Comparison of ENCODE assay signal across 19 cellular contexts in the genomic region with DNA sequence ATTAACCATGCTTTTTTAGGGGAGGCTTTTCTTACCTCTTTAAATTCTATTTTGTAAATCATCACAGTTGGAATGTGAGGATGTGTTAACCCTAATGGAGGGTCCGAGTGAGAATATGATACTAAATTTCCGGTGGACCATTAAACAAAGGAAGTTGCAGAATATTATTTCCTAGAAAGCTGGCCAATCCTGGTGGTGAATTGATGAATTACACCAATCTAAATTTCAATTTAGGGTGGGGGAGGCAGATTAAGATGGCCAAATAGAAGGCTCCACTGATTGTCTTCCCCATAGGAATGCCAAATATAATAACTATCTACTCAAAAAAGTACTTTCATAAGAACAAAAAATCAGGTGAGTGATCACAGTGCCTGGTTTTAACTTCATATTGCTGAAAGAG.
DNase-seq lines count a peak whose midpoint lies in the region; TF ChIP-seq lines count a peak whose summit lies in the region.
"Had no signal": no experiment of that assay in that cellular context is flagged by ENCODE, and none has a peak within 500 bp of the region (broad histone marks: within the 10 kb centered on the region; RNA-seq: fewer than 3 reads in every experiment).

No MANE protein-coding gene starts in this region.

- H3K36me3 Mint-ChIP-seq in glutamatergic neuron (ENCODE audit: unreplicated experiment) = no peaks in the 10 kb centered on the region
- no peaks in the 10 kb centered on the region for H3K36me3 Mint-ChIP-seq in type B pancreatic cell
- H3K36me3 Mint-ChIP-seq: CD4-positive, alpha-beta memory T cell had no signal

- no peaks in the 10 kb centered on the region for H3K4me1 ChIP-seq in KMS-11 (ENCODE audit: low read depth, poor library complexity, severe bottlenecking)
- H3K4me1 ChIP-seq: BLaER1 treated with 17β-estradiol and CSF1 and Interleukin-3, amounts not matched to agents 10 nM and 100 nM; Peyer's patch had no signal

- no peaks in the 10 kb centered on the region for H3K27me3 ChIP-seq in KMS-11 (ENCODE audit: insufficient read depth, low read depth)
- H3K27me3 ChIP-seq: MG63, Peyer's patch had no signal

- H3K27me3 Mint-ChIP-seq in glutamatergic neuron (ENCODE audit: unreplicated experiment) = no peaks in the 10 kb centered on the region
- no peaks in the 10 kb centered on the region for H3K27me3 Mint-ChIP-seq in type B pancreatic cell
- H3K27me3 Mint-ChIP-seq: CD4-positive, alpha-beta memory T cell had no signal

- no peaks in the 10 kb centered on the region for H3K79me2 ChIP-seq in KMS-11 (ENCODE audit: insufficient read depth, low read depth)

- H3K4me3 Mint-ChIP-seq in glutamatergic neuron (ENCODE audit: unreplicated experiment) (no peak overlapping the region), type B pancreatic cell (no peak overlapping the region)
- H3K4me3 Mint-ChIP-seq: CD4-positive, alpha-beta memory T cell had no signal

- H3K27ac Mint-ChIP-seq in glutamatergic neuron (ENCODE audit: unreplicated experiment) (no peak overlapping the region), type B pancreatic cell (no peak overlapping the region)
- H3K27ac Mint-ChIP-seq: CD4-positive, alpha-beta memory T cell had no signal

- no peaks in the 10 kb centered on the region for H4K20me1 ChIP-seq in KMS-11 (ENCODE audit: insufficient read depth)
- H4K20me1 ChIP-seq: BLaER1 treated with 17β-estradiol and CSF1 and Interleukin-3, amounts not matched to agents 10 nM and 100 nM had no signal

- no peak overlapping the region for H3K4me2 ChIP-seq in KMS-11
- H3K4me2 ChIP-seq: BLaER1 treated with 17β-estradiol and CSF1 and Interleukin-3, amounts not matched to agents 10 nM and 100 nM had no signal

- no peak overlapping the region for H3K9ac ChIP-seq in KMS-11
- H3K9ac ChIP-seq: BLaER1 treated with 17β-estradiol and CSF1 and Interleukin-3, amounts not matched to agents 10 nM and 100 nM had no signal

- no peak overlapping the region for H2AFZ ChIP-seq in KMS-11 (ENCODE audit: low read depth)

- no peaks in the 10 kb centered on the region for H3K4me1 Mint-ChIP-seq in glutamatergic neuron (ENCODE audit: low read depth, unreplicated experiment)
- H3K4me1 Mint-ChIP-seq in type B pancreatic cell (ENCODE audit: unreplicated experiment) = no peaks in the 10 kb centered on the region
- H3K4me1 Mint-ChIP-seq: CD4-positive, alpha-beta memory T cell had no signal

- H3K9me3 Mint-ChIP-seq in glutamatergic neuron (ENCODE audit: unreplicated experiment) (no peaks in the 10 kb centered on the region), type B pancreatic cell (no peaks in the 10 kb centered on the region)

- H3K27ac ChIP-seq in KMS-11 = no peak overlapping the region
- H3K27ac ChIP-seq: BLaER1 treated with 17β-estradiol and CSF1 and Interleukin-3, amounts not matched to agents 10 nM and 100 nM; Peyer's patch had no signal

- TF ChIP-seq CTCF in KMS-11 (conservative IDR thresholded peaks at IDR 0.05; ENCODE audit: low read depth, low read length) (0 out of 2 replicates have a peak, but pooled peaks have one; percentile 23), choroid plexus epithelial cell (conservative IDR thresholded peaks at IDR 0.05; ENCODE audit: low read depth, low read length) (peak; percentile 18), glutamatergic neuron (IDR thresholded peaks at IDR 0.05; ENCODE audit: partially characterized antibody, unreplicated experiment) (peak; percentile 51), type B pancreatic cell (conservative IDR thresholded peaks at IDR 0.05) (peak; percentile 54)

- no peaks in the 10 kb centered on the region for H3K36me3 ChIP-seq in KMS-11 (ENCODE audit: insufficient read depth)
- H3K36me3 ChIP-seq: BLaER1 treated with 17β-estradiol and CSF1 and Interleukin-3, amounts not matched to agents 10 nM and 100 nM; MG63; Peyer's patch had no signal

- no peak for DNase-seq in choroid plexus epithelial cell (ENCODE audit: low read depth)
- DNase-seq in glutamatergic neuron = no peak
- no peak for DNase-seq in type B pancreatic cell (ENCODE audit: extremely low spot score, unreplicated experiment)
- DNase-seq in kidney tubule cell (ENCODE audit: low spot score) = no peak
- DNase-seq in NCI-H2081 treated with DMSO at 0.1 percent for 48 hours (lab: John Stamatoyannopoulos, UW) = no peak
- DNase-seq in activated CD8-positive, alpha-beta memory T cell treated with anti-CD3 and anti-CD28 coated beads for 24 hours = no peak
- DNase-seq: ACHN; CD4-positive, alpha-beta memory T cell; GOT3; Kasumi-1; MG63; NCI-H187; NCI-H226; NCI-H524; NCI-H774; NK-92 treated with Interleukin-12 subunit alpha and Interleukin-12 subunit beta, amount 100 ng/mL, for 24 hours; Peyer's patch had no signal

- H3K4me3 ChIP-seq in KMS-11 (IDR thresholded peaks at IDR 0.05; ENCODE audit: insufficient read depth, low read depth, low read length) (no peak overlapping the region), choroid plexus epithelial cell (ENCODE audit: low read depth, low read length) (no peak overlapping the region)
- H3K4me3 ChIP-seq: BLaER1 treated with 17β-estradiol and CSF1 and Interleukin-3, amounts not matched to agents 10 nM and 100 nM; MG63; Peyer's patch had no signal
